9 cellular contexts compared by ENCODE assay signal in genomic region chr4:169008478-169008877, GRCh38. TPM values are rescaled to one million over a fixed set of nuclear protein-coding genes. Genes with fewer than 3 reads are reported as not detected.
DNase-seq lines count a peak whose midpoint lies in the region; ATAC-seq and TF ChIP-seq lines count a peak whose summit lies in the region.
"Had no signal": no experiment of that assay in that cellular context is flagged by ENCODE, and none has a peak within 500 bp of the region (broad histone marks: within the 10 kb centered on the region; RNA-seq: fewer than 3 reads in every experiment).

No MANE protein-coding gene starts in this region.

- 65% methylated on average over 4 of the region's 4 CpGs for WGBS in suprapubic skin

- CTCF ChIA-PET in activated naive CD4-positive, alpha-beta T cell treated with anti-CD3 and anti-CD28 coated beads, Interleukin-2, amount 10 ng/mL, durations not matched to agents 7 days and 5 days (lab: Charles Lee): interaction anchor here (4.7 kb wide), 1 partner anchor 85 kb away, joined by 26 read pairs; no protein-coding TSS in a partner anchor

- no peak for TF ChIP-seq EP300 in suprapubic skin (IDR thresholded peaks at IDR 0.05)

- ATAC-seq in HG03039 (IDR thresholded peaks at IDR 0.05; ENCODE audit: unreplicated experiment): no peak

- no peak overlapping the region for H3K27ac ChIP-seq in suprapubic skin

- H3K4me3 Mint-ChIP-seq in activated naive CD4-positive, alpha-beta T cell treated with anti-CD3 and anti-CD28 coated beads, Interleukin-2, amount 10 ng/mL, durations not matched to agents 7 days and 5 days: peak overlapping the region; percentile 84
- H3K4me3 Mint-ChIP-seq in activated T-helper 1 cell treated with anti-CD3 and anti-CD28 coated beads, Interleukin-12 subunit alpha, Interleukin-12 subunit beta, Interleukin-2, Interleukin-4 antibody, amounts not matched to agents 30 ng/mL and 10 ng/mL and 1 ng/mL, durations not matched to agents 14 hours and 24 hours and 36 hours: peak overlapping the region; percentile 93
- H3K4me3 Mint-ChIP-seq in immature natural killer cell: peak overlapping the region; percentile 95 to 99 (median 97)

- intact Hi-C loops in activated T-helper 1 cell treated with anti-CD3 and anti-CD28 coated beads, Interleukin-12 subunit alpha, Interleukin-12 subunit beta, Interleukin-2, Interleukin-4 antibody, amounts not matched to agents 30 ng/mL and 10 ng/mL and 1 ng/mL, durations not matched to agents 14 hours and 24 hours and 36 hours (cut with micrococcal nuclease): loop anchor here (2.0 to 10.0 kb wide), 4 partner anchors 16 to 498 kb away; no protein-coding TSS in a partner anchor

- H3K27me3 Mint-ChIP-seq in activated naive CD4-positive, alpha-beta T cell treated with anti-CD3 and anti-CD28 coated beads, Interleukin-2, amount 10 ng/mL, durations not matched to agents 7 days and 5 days: peaks cover 4% of the 10 kb centered on the region
- no peaks in the 10 kb centered on the region for H3K27me3 Mint-ChIP-seq in activated T-helper 1 cell treated with anti-CD3 and anti-CD28 coated beads, Interleukin-12 subunit alpha, Interleukin-12 subunit beta, Interleukin-2, Interleukin-4 antibody, amounts not matched to agents 30 ng/mL and 10 ng/mL and 1 ng/mL, durations not matched to agents 14 hours and 24 hours and 36 hours (ENCODE audit: insufficient read depth)
- peaks cover 16 to 20% (median 18%) of the 10 kb centered on the region in 3 donors for H3K27me3 Mint-ChIP-seq in immature natural killer cell (ENCODE audit: low read depth in 3 of 3)

- H3K4me1 Mint-ChIP-seq in activated naive CD4-positive, alpha-beta T cell treated with anti-CD3 and anti-CD28 coated beads, Interleukin-2, amount 10 ng/mL, durations not matched to agents 7 days and 5 days: peaks cover 33% of the 10 kb centered on the region
- H3K4me1 Mint-ChIP-seq in activated T-helper 1 cell treated with anti-CD3 and anti-CD28 coated beads, Interleukin-12 subunit alpha, Interleukin-12 subunit beta, Interleukin-2, Interleukin-4 antibody, amounts not matched to agents 30 ng/mL and 10 ng/mL and 1 ng/mL, durations not matched to agents 14 hours and 24 hours and 36 hours (ENCODE audit: low read depth): peaks cover 46% of the 10 kb centered on the region
- peaks cover 45 to 69% of the 10 kb centered on the region in 2 donors for H3K4me1 Mint-ChIP-seq in immature natural killer cell

- peak overlapping the region; percentile 66 for H3K4me3 ChIP-seq in suprapubic skin

- H3K27me3 ChIP-seq in suprapubic skin: no peaks in the 10 kb centered on the region

- H3K4me1 ChIP-seq in suprapubic skin: peaks cover 38% of the 10 kb centered on the region

- H3K9me3 Mint-ChIP-seq in activated naive CD4-positive, alpha-beta T cell treated with anti-CD3 and anti-CD28 coated beads, Interleukin-2, amount 10 ng/mL, durations not matched to agents 7 days and 5 days: no peaks in the 10 kb centered on the region
- no peaks in the 10 kb centered on the region for H3K9me3 Mint-ChIP-seq in activated T-helper 1 cell treated with anti-CD3 and anti-CD28 coated beads, Interleukin-12 subunit alpha, Interleukin-12 subunit beta, Interleukin-2, Interleukin-4 antibody, amounts not matched to agents 30 ng/mL and 10 ng/mL and 1 ng/mL, durations not matched to agents 14 hours and 24 hours and 36 hours
- H3K9me3 Mint-ChIP-seq in immature natural killer cell: no peaks in the 10 kb centered on the region

- no peak for DNase-seq in activated naive CD4-positive, alpha-beta T cell treated with anti-CD3 and anti-CD28 coated beads, Interleukin-2, amount 10 ng/mL, durations not matched to agents 7 days and 5 days
- DNase-seq in activated naive CD4-positive, alpha-beta T cell treated with anti-CD3 and anti-CD28 coated beads, Interleukin-2, amount 50 U/mL, for 16 hours: no peak
- no peak for DNase-seq in activated T-helper 1 cell treated with anti-CD3 and anti-CD28 coated beads, Interleukin-12 subunit alpha, Interleukin-12 subunit beta, Interleukin-2, Interleukin-4 antibody, amounts not matched to agents 30 ng/mL and 10 ng/mL and 1 ng/mL, durations not matched to agents 14 hours and 24 hours and 36 hours (ENCODE audit: low spot score)
- no peak for DNase-seq in immature natural killer cell
- no peak for DNase-seq in suprapubic skin (ENCODE audit: low spot score in 2 of 2)
- no peak for DNase-seq in NCI-H69 (lab: John Stamatoyannopoulos, UW)
- DNase-seq in activated CD4-positive, alpha-beta T cell treated with anti-CD3 and anti-CD28 coated beads, Interleukin-2, amount 50 U/mL, for 48 hours: no peak
- DNase-seq: NK-92 treated with Interleukin-12 subunit alpha and Interleukin-12 subunit beta, amount 100 ng/mL, for 24 hours had no signal

- no peaks in the 10 kb centered on the region for H3K9me3 ChIP-seq in suprapubic skin

- H3K36me3 ChIP-seq in suprapubic skin: peaks cover 12% of the 10 kb centered on the region

- no peak for TF ChIP-seq CTCF in suprapubic skin (IDR thresholded peaks at IDR 0.05)

- peaks cover 9% of the 10 kb centered on the region for H3K36me3 Mint-ChIP-seq in activated naive CD4-positive, alpha-beta T cell treated with anti-CD3 and anti-CD28 coated beads, Interleukin-2, amount 10 ng/mL, durations not matched to agents 7 days and 5 days
- H3K36me3 Mint-ChIP-seq in activated T-helper 1 cell treated with anti-CD3 and anti-CD28 coated beads, Interleukin-12 subunit alpha, Interleukin-12 subunit beta, Interleukin-2, Interleukin-4 antibody, amounts not matched to agents 30 ng/mL and 10 ng/mL and 1 ng/mL, durations not matched to agents 14 hours and 24 hours and 36 hours (ENCODE audit: low read depth): peaks cover 12% of the 10 kb centered on the region
- peaks cover 11 to 15% (median 14%) of the 10 kb centered on the region in 3 donors for H3K36me3 Mint-ChIP-seq in immature natural killer cell

- no peak overlapping the region for H3K27ac Mint-ChIP-seq in activated naive CD4-positive, alpha-beta T cell treated with anti-CD3 and anti-CD28 coated beads, Interleukin-2, amount 10 ng/mL, durations not matched to agents 7 days and 5 days
- H3K27ac Mint-ChIP-seq in activated T-helper 1 cell treated with anti-CD3 and anti-CD28 coated beads, Interleukin-12 subunit alpha, Interleukin-12 subunit beta, Interleukin-2, Interleukin-4 antibody, amounts not matched to agents 30 ng/mL and 10 ng/mL and 1 ng/mL, durations not matched to agents 14 hours and 24 hours and 36 hours: peak overlapping the region; percentile 96
- peak overlapping the region; percentile 97 to 99 (median 98) for H3K27ac Mint-ChIP-seq in immature natural killer cell

- no peak for TF ChIP-seq POLR2A in suprapubic skin (IDR thresholded peaks at IDR 0.05)

RNA-seq across cellular contexts. Expression of gene CBR4, which starts 1.6 kb away (rescaled TPM):
- total RNA-seq in activated T-helper 1 cell treated with anti-CD3 and anti-CD28 coated beads, Interleukin-12 subunit alpha, Interleukin-12 subunit beta, Interleukin-2, Interleukin-4 antibody, amounts not matched to agents 30 ng/mL and 10 ng/mL and 1 ng/mL, durations not matched to agents 14 hours and 24 hours and 36 hours: 18.9 and 20.9 TPM in 2 replicates
- 10 to 100 TPM in 1 of 3 donors, 1 to 10 TPM in 2; 2.3 to 11.5 (median 7.6) TPM for polyA plus RNA-seq in immature natural killer cell
- 10 to 100 TPM; 14.4 to 42.2 (median 19.5) TPM for total RNA-seq in suprapubic skin
